In genomic region chr2:159562248-159562647, GRCh38 we compare ENCODE assay signal across 22 cellular contexts. TPM values are rescaled to one million over a fixed set of nuclear protein-coding genes. Genes with fewer than 3 reads are reported as not detected.
DNase-seq lines count a peak whose midpoint lies in the region; TF ChIP-seq lines count a peak whose summit lies in the region.
"Had no signal": no experiment of that assay in that cellular context is flagged by ENCODE, and none has a peak within 500 bp of the region (broad histone marks: within the 10 kb centered on the region; RNA-seq: fewer than 3 reads in every experiment).

No MANE protein-coding gene starts in this region.

- H3K27me3 Mint-ChIP-seq in CD4-positive, alpha-beta memory T cell, result no peaks in the 10 kb centered on the region
- H3K27me3 Mint-ChIP-seq: activated naive CD8-positive, alpha-beta T cell treated with anti-CD3 and anti-CD28 coated beads, Interleukin-2, amount 50 U/mL, for 24 hours; T-helper 17 cell; type B pancreatic cell had no signal

- POLR2A ChIA-PET in CD4-positive, alpha-beta memory T cell (lab: Charles Lee; ENCODE audit: partially characterized antibody), result no interaction called here

- CTCF ChIA-PET in CD4-positive, alpha-beta memory T cell (lab: Charles Lee; ENCODE audit: partially characterized antibody), result no interaction called here

- intact Hi-C loops in spleen (cut with DNase I; ENCODE audit: low total_unique reads), result no loop called here
- intact Hi-C loops in CD4-positive, alpha-beta memory T cell (cut with micrococcal nuclease), result no loop called here

- H3K9me3 Mint-ChIP-seq in CD4-positive, alpha-beta memory T cell, result peaks cover 0 to 2% (median 0%) of the 10 kb centered on the region in 8 donors
- H3K9me3 Mint-ChIP-seq: activated naive CD8-positive, alpha-beta T cell treated with anti-CD3 and anti-CD28 coated beads, Interleukin-2, amount 50 U/mL, for 24 hours; type B pancreatic cell had no signal

- peaks cover 0 to 6% of the 10 kb centered on the region in 2 donors for H3K36me3 Mint-ChIP-seq in CD4-positive, alpha-beta memory T cell

- no peaks in the 10 kb centered on the region for H3K9me3 ChIP-seq in spleen
- H3K9me3 ChIP-seq in CD4-positive, alpha-beta memory T cell (ENCODE audit: control insufficient read depth in 1 of 2, low read length in 2 of 2), result no peaks in the 10 kb centered on the region
- H3K9me3 ChIP-seq: psoas muscle, stomach had no signal

- no peak overlapping the region for H3K4me3 ChIP-seq in fibroblast of mammary gland (ENCODE audit: control insufficient read depth, low read depth, low read length)
- H3K4me3 ChIP-seq in spleen, result peak overlapping the region in 1 of 8 donors; percentile 10
- no peak overlapping the region for H3K4me3 ChIP-seq in CD4-positive, alpha-beta memory T cell (ENCODE audit: low read length in 2 of 2)
- H3K4me3 ChIP-seq: cardiac muscle cell, psoas muscle, stomach had no signal

- H3K27ac ChIP-seq in spleen, result peak overlapping the region in 6 of 8 donors; percentile 1 to 67 (median 49)
- no peak overlapping the region for H3K27ac ChIP-seq in CD4-positive, alpha-beta memory T cell (ENCODE audit: low read depth, low read length)
- H3K27ac ChIP-seq: cardiac muscle cell, psoas muscle, stomach, WERI-Rb-1 had no signal

- H3K27ac Mint-ChIP-seq in CD4-positive, alpha-beta memory T cell, result no peak overlapping the region
- H3K27ac Mint-ChIP-seq: activated naive CD8-positive, alpha-beta T cell treated with anti-CD3 and anti-CD28 coated beads, Interleukin-2, amount 50 U/mL, for 24 hours; T-helper 17 cell; type B pancreatic cell had no signal

- 69 to 92% (median 73%) methylated on average over 2 of the region's 2 CpGs for WGBS in spleen, 5 donors

- no peak for TF ChIP-seq POLR2A in spleen (IDR thresholded peaks at IDR 0.05)

- H3K4me1 Mint-ChIP-seq in CD4-positive, alpha-beta memory T cell, result no peaks in the 10 kb centered on the region
- H3K4me1 Mint-ChIP-seq: activated naive CD8-positive, alpha-beta T cell treated with anti-CD3 and anti-CD28 coated beads, Interleukin-2, amount 50 U/mL, for 24 hours; T-helper 17 cell had no signal

- peaks cover 0 to 4% (median 0%) of the 10 kb centered on the region in 6 donors for H3K4me1 ChIP-seq in spleen
- no peaks in the 10 kb centered on the region for H3K4me1 ChIP-seq in CD4-positive, alpha-beta memory T cell (ENCODE audit: insufficient read depth, low read length)
- H3K4me1 ChIP-seq: psoas muscle had no signal

- peak; percentile 24 to 31 for DNase-seq in Kasumi-1 (lab: John Stamatoyannopoulos, UW)
- DNase-seq in SIG-M5 treated with dmso at 0.1 percent for 504 hours (lab: John Stamatoyannopoulos, UW; ENCODE audit: unreplicated experiment), result peak; percentile 96
- peak; percentile 33 for DNase-seq in fibroblast of mammary gland (ENCODE audit: low read depth)
- DNase-seq in spleen, result no peak
- no peak for DNase-seq in NCI-H187 treated with DMSO at 0.1 percent for 48 hours (lab: John Stamatoyannopoulos, UW)
- no peak for DNase-seq in CD4-positive, alpha-beta memory T cell
- DNase-seq in HuH-7 (ENCODE audit: low spot score), result no peak
- DNase-seq: activated CD4-positive, alpha-beta T cell treated with anti-CD3 and anti-CD28 coated beads, Interleukin-2, amount 50 U/mL, for 4 hours; activated effector memory CD4-positive, alpha-beta T cell treated with Interleukin-2 at 50 U/mL for 16 hours; activated naive CD8-positive, alpha-beta T cell treated with anti-CD3 and anti-CD28 coated beads, Interleukin-2, amount 50 U/mL, for 24 hours; COR-L47; DND-41; NCI-H1436; NCI-H524 treated with DMSO at 0.1 percent for 48 hours; psoas muscle; small intestine; stimulated activated CD4-positive, alpha-beta T cell treated with anti-CD3 and anti-CD28 coated beads, Interleukin-4, amount 100 ng/mL, for 1 hour; stomach; T-helper 17 cell; WERI-Rb-1 had no signal

- no peak for TF ChIP-seq CTCF in fibroblast of mammary gland (conservative IDR thresholded peaks at IDR 0.05; ENCODE audit: control insufficient read depth, insufficient read depth, low read depth, low read length)
- no peak for TF ChIP-seq CTCF in spleen (IDR thresholded peaks at IDR 0.05 in 8 of 11, conservative IDR thresholded peaks at IDR 0.05 in 3 of 11)

- H3K4me3 Mint-ChIP-seq in CD4-positive, alpha-beta memory T cell, result no peak overlapping the region
- H3K4me3 Mint-ChIP-seq: activated naive CD8-positive, alpha-beta T cell treated with anti-CD3 and anti-CD28 coated beads, Interleukin-2, amount 50 U/mL, for 24 hours; T-helper 17 cell; type B pancreatic cell had no signal

- no peaks in the 10 kb centered on the region for H3K36me3 ChIP-seq in spleen
- H3K36me3 ChIP-seq in CD4-positive, alpha-beta memory T cell (ENCODE audit: insufficient read depth, low read length), result no peaks in the 10 kb centered on the region
- H3K36me3 ChIP-seq: cardiac muscle cell, WERI-Rb-1 had no signal

- H3K27me3 ChIP-seq in spleen (replicated peaks in 1 of 7), result no peaks in the 10 kb centered on the region
- no peaks in the 10 kb centered on the region for H3K27me3 ChIP-seq in CD4-positive, alpha-beta memory T cell (ENCODE audit: insufficient read depth, low read length)
- H3K27me3 ChIP-seq: cardiac muscle cell, stomach had no signal

RNA-seq across cellular contexts. Expression of gene BAZ2B, which starts 54.1 kb away (rescaled TPM):
- 100 to 1,000 TPM in 3 of 7 donors, 10 to 100 TPM in 4; 75.4 to 158 (median 95.7) TPM for total RNA-seq in spleen
- polyA plus RNA-seq in spleen, result 1 to 10 TPM; 5.6 to 8.6 (median 7.1) TPM
- total RNA-seq in CD4-positive, alpha-beta memory T cell, result 10 to 100 TPM; 34.6 to 35.6 TPM
- 10 to 100 TPM in 1 of 2 donors, 1 to 10 TPM in 1; 4.3 to 17.3 TPM for polyA plus RNA-seq in CD4-positive, alpha-beta memory T cell

Comparison
In these comparisons a context has a peak if more than half of its experiments do, and no peak if none do; other contexts are left out.
1. DNase-seq: peak in Kasumi-1 (2 of 2), SIG-M5 treated with dmso at 0.1 percent for 504 hours (single experiment) and fibroblast of mammary gland (single experiment); none in spleen (single experiment), NCI-H187 treated with DMSO at 0.1 percent for 48 hours (single experiment), CD4-positive, alpha-beta memory T cell (0 of 5) and HuH-7 (single experiment).